ENCODE assay signal across 14 cellular contexts in genomic region chr3:112847692-112848091, GRCh38. TPM values are rescaled to one million over a fixed set of nuclear protein-coding genes. Genes with fewer than 3 reads are reported as not detected.
DNase-seq lines count a peak whose midpoint lies in the region; ATAC-seq and TF ChIP-seq lines count a peak whose summit lies in the region.
"Had no signal": no experiment of that assay in that cellular context is flagged by ENCODE, and none has a peak within 500 bp of the region (broad histone marks: within the 10 kb centered on the region; RNA-seq: fewer than 3 reads in every experiment).

No MANE protein-coding gene starts in this region.

- peaks cover 0 to 6% (median 3%) of the 10 kb centered on the region in 3 donors for H3K27me3 Mint-ChIP-seq in immature natural killer cell (ENCODE audit: low read depth in 3 of 3)

- H3K4me1 ChIP-seq in OCI-LY7 (ENCODE audit: insufficient read depth, low read length, poor library complexity, severe bottlenecking) = peaks cover 12% of the 10 kb centered on the region
- H3K4me1 ChIP-seq: gastroesophageal sphincter had no signal

- peak overlapping the region; percentile 13 to 86 (median 70) for H3K27ac Mint-ChIP-seq in immature natural killer cell
- H3K27ac Mint-ChIP-seq: GM23338, mesothelial cell of epicardium had no signal

- peak overlapping the region; percentile 43 to 73 (median 55) for H3K4me3 Mint-ChIP-seq in immature natural killer cell
- H3K4me3 Mint-ChIP-seq: GM23338, mesothelial cell of epicardium had no signal

- H3K79me2 ChIP-seq in OCI-LY7 (ENCODE audit: insufficient read depth, low read depth, low read length) = no peaks in the 10 kb centered on the region

- H3K36me3 Mint-ChIP-seq in immature natural killer cell = peaks cover 0 to 24% (median 20%) of the 10 kb centered on the region in 3 donors

- no peaks in the 10 kb centered on the region for H3K36me3 ChIP-seq in OCI-LY7 (ENCODE audit: insufficient read depth, low read length)
- H3K36me3 ChIP-seq: gastroesophageal sphincter, thoracic aorta had no signal

- H3K27ac ChIP-seq in OCI-LY7 (ENCODE audit: low read depth, low read length, poor library complexity, severe bottlenecking) = no peak overlapping the region
- H3K27ac ChIP-seq: gastroesophageal sphincter, thoracic aorta, VCaP had no signal

- H3K9me3 ChIP-seq in OCI-LY7 (ENCODE audit: low read length) = peaks cover 9% of the 10 kb centered on the region; the same call in 1 of the 2 replicates

- DNase-seq in OCI-LY7 (ENCODE audit: low spot score) = peak; percentile 43
- DNase-seq in immature natural killer cell = peak; percentile 45 to 66 (median 57)
- no peak for DNase-seq in SHP77 treated with DMSO at 0.1 percent for 48 hours (lab: John Stamatoyannopoulos, UW)
- no peak for DNase-seq in NCI-H1092 (lab: John Stamatoyannopoulos, UW)
- no peak for DNase-seq in OCI-M1 (lab: John Stamatoyannopoulos, UW)
- DNase-seq in SKM-1 treated with dmso at 0.1 percent for 144 hours (lab: John Stamatoyannopoulos, UW; ENCODE audit: unreplicated experiment) = no peak
- DNase-seq: NCI-H526 treated with DMSO at 0.1 percent for 48 hours had no signal

- POLR2A ChIA-PET in OCI-LY7 (lab: Charles Lee) = interaction anchor here (0.7 to 1.3 kb wide), 4 partner anchors 8 to 158 kb away, joined by 3 to 4 read pairs (median 3); no protein-coding TSS in a partner anchor

- BruUV-seq in OCI-LY7 (replicated peaks; lab: Mats Ljungman, UMichigan) = no TSS peak

- H3K4me3 ChIP-seq in OCI-LY7 (ENCODE audit: low read depth, low read length, poor library complexity, severe bottlenecking) = peak overlapping the region; percentile 38
- H3K4me3 ChIP-seq: gastroesophageal sphincter, GM23338, thoracic aorta had no signal

- peaks cover 17 to 29% (median 24%) of the 10 kb centered on the region in 6 donors for H3K9me3 Mint-ChIP-seq in immature natural killer cell

- intact Hi-C loops in OCI-LY7 (cut with micrococcal nuclease; ENCODE audit: unreplicated experiment) = no loop called here

- H3K4me1 Mint-ChIP-seq in immature natural killer cell = peaks cover 25 to 28% of the 10 kb centered on the region in 2 donors
- H3K4me1 Mint-ChIP-seq: GM23338 had no signal

- no peaks in the 10 kb centered on the region for H3K9me2 ChIP-seq in OCI-LY7 (ENCODE audit: insufficient read depth, low read length)

- CTCF ChIA-PET in OCI-LY7 (lab: Charles Lee; ENCODE audit: unreplicated experiment) = no interaction called here

- ATAC-seq in GM18861 (IDR thresholded peaks at IDR 0.05; ENCODE audit: unreplicated experiment) (peak; percentile 85), HG02642 (IDR thresholded peaks at IDR 0.05; ENCODE audit: poor library complexity, unreplicated experiment) (peak; percentile 75)
- ATAC-seq: gastroesophageal sphincter, GM23338 had no signal

- H3K4me2 ChIP-seq in OCI-LY7 (ENCODE audit: low read length) = peak overlapping the region; percentile 53
- H3K4me2 ChIP-seq: GM23338 had no signal

- peak overlapping the region; percentile 79 for H2AFZ ChIP-seq in OCI-LY7 (ENCODE audit: low read length)
- H2AFZ ChIP-seq: GM23338 had no signal

- TF ChIP-seq CTCF in OCI-LY7 (conservative IDR thresholded peaks at IDR 0.05; ENCODE audit: low read length) = no peak

- no peaks in the 10 kb centered on the region for H4K20me1 ChIP-seq in OCI-LY7 (ENCODE audit: insufficient read depth, low read length)

RNA-seq across cellular contexts. Expression of gene CD200R1L, which starts 1.0 kb away (rescaled TPM):
- total RNA-seq in OCI-LY7 (2014; rRNA removed; shearing (Covaris generic)) = not detected in 2 replicates
- not detected in 2 replicates for total RNA-seq in OCI-LY7 (2022)
- not detected for polyA plus RNA-seq in immature natural killer cell
- total RNA-seq: gastroesophageal sphincter, GM23338, mesothelial cell of epicardium, thoracic aorta had no signal
- polyA plus RNA-seq: GM23338 had no signal

Comparison
In these comparisons a context has a peak if more than half of its experiments do, and no peak if none do; other contexts are left out.
1. DNase-seq: peak in OCI-LY7 (single experiment) and immature natural killer cell (3 of 3); none in SHP77 treated with DMSO at 0.1 percent for 48 hours (single experiment), NCI-H1092 (single experiment), OCI-M1 (single experiment) and SKM-1 treated with dmso at 0.1 percent for 144 hours (single experiment).